In genomic region chr5:88536146-88536545, GRCh38 we compare ENCODE assay signal across 23 cellular contexts.
"Had no signal": no experiment of that assay in that cellular context is flagged by ENCODE, and none has a peak within 500 bp of the region (broad histone marks: within the 10 kb centered on the region; RNA-seq: fewer than 3 reads in every experiment).

No MANE protein-coding gene starts in this region.

- H3K4me1 Mint-ChIP-seq: activated naive CD8-positive, alpha-beta T cell treated with anti-CD3 and anti-CD28 coated beads, Interleukin-2, amount 10 ng/mL, durations not matched to agents 7 days and 5 days had no signal

- H3K4me3 Mint-ChIP-seq: activated naive CD8-positive, alpha-beta T cell treated with anti-CD3 and anti-CD28 coated beads, Interleukin-2, amount 10 ng/mL, durations not matched to agents 7 days and 5 days; endodermal cell; neural crest cell; WTC11 had no signal

- H3K27me3 ChIP-seq: dorsolateral prefrontal cortex, hepatocyte, tibial nerve, vagina had no signal

- H3K36me3 ChIP-seq: cardiac muscle cell, prostate gland, tibial nerve, vagina had no signal

- H3K4me3 ChIP-seq: cardiac muscle cell, dorsolateral prefrontal cortex, hepatocyte, lung, prostate gland, skin epidermis, tibial nerve, vagina had no signal

- H3K27me3 Mint-ChIP-seq: activated naive CD8-positive, alpha-beta T cell treated with anti-CD3 and anti-CD28 coated beads, Interleukin-2, amount 10 ng/mL, durations not matched to agents 7 days and 5 days had no signal

- H3K9me3 Mint-ChIP-seq: endodermal cell had no signal

- H3K9me3 ChIP-seq: prostate gland, tibial nerve, vagina had no signal

- H3K4me1 ChIP-seq: prostate gland, tibial nerve, vagina had no signal

- ATAC-seq: right cardiac atrium, WTC11 had no signal

- H3K27ac Mint-ChIP-seq: activated naive CD8-positive, alpha-beta T cell treated with anti-CD3 and anti-CD28 coated beads, Interleukin-2, amount 10 ng/mL, durations not matched to agents 7 days and 5 days; endodermal cell; WTC11 had no signal

- H3K79me2 ChIP-seq: hepatocyte had no signal

- H3K36me3 Mint-ChIP-seq: activated naive CD8-positive, alpha-beta T cell treated with anti-CD3 and anti-CD28 coated beads, Interleukin-2, amount 10 ng/mL, durations not matched to agents 7 days and 5 days; WTC11 had no signal

- DNase-seq: activated CD4-positive, alpha-beta T cell treated with anti-CD3 and anti-CD28 coated beads for 48 hours; activated naive CD4-positive, alpha-beta T cell; activated naive CD8-positive, alpha-beta T cell treated with anti-CD3 and anti-CD28 coated beads, Interleukin-2, amount 10 ng/mL, durations not matched to agents 7 days and 5 days; activated T-cell treated with anti-CD3 and anti-CD28 coated beads for 4 hours; dorsolateral prefrontal cortex; endodermal cell; erythroblast; islet precursor cell; midbrain; right cardiac atrium; stimulated activated CD4-positive, alpha-beta T cell treated with anti-CD3 and anti-CD28 coated beads, Interleukin-15, amount 100 ng/mL, for 24 hours; stimulated activated CD4-positive, alpha-beta T cell treated with anti-CD3 and anti-CD28 coated beads, Interleukin-4, amount 100 ng/mL, for 1 hour; stimulated activated naive CD4-positive, alpha-beta T cell treated with Interleukin-2 at 50 U/mL for 16 hours; substantia nigra had no signal

- H2AFZ ChIP-seq: hepatocyte had no signal

- H3K4me2 ChIP-seq: hepatocyte had no signal

- H3K27ac ChIP-seq: cardiac muscle cell, dorsolateral prefrontal cortex, hepatocyte, prostate gland, skin epidermis, tibial nerve, vagina had no signal
